Comparison of ENCODE assay signal across 26 cellular contexts in the genomic region with DNA sequence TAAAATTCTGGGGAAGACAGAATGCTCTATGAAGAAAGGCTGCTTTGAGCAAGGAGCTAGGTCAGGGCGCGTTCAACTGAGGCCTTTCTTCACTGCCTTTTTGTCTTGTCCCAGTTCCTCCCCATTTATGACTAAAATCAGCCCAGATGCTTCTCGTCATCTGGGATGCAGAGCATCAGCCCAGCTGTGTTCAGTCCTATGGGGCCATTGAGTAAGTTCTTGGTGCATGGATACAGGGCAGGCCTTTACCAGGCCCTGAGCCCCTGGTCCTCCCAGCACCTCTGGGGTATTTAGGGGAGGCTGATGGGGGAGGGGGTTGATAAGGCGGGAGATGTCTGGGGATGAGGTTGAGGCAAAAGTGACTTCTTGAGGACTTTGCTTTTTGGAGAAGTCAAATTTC. TPM values are rescaled to one million over a fixed set of nuclear protein-coding genes. Genes with fewer than 3 reads are reported as not detected.
A peak's percentile ranks its signal among the peaks of the same experiment; 100 is the strongest.
DNase-seq lines count a peak whose midpoint lies in the region; ATAC-seq and TF ChIP-seq lines count a peak whose summit lies in the region.
"Had no signal": no experiment of that assay in that cellular context is flagged by ENCODE, and none has a peak within 500 bp of the region (broad histone marks: within the 10 kb centered on the region; RNA-seq: fewer than 3 reads in every experiment).

No MANE protein-coding gene starts in this region.

- H2AK5ac ChIP-seq in mesenchymal stem cell (ENCODE audit: low read length, severe bottlenecking): peak overlapping the region; percentile 23

- peaks cover 50 to 82% of the 10 kb centered on the region in 2 experiments for H3K36me3 ChIP-seq in mesenchymal stem cell (ENCODE audit: control insufficient read depth in 1 of 2, insufficient read depth in 2 of 2, low read depth in 1 of 2, low read length in 2 of 2)
- H3K36me3 ChIP-seq in SK-N-SH (replicated peaks in 1 of 2; ENCODE audit: control insufficient read depth in 1 of 2, insufficient read depth in 2 of 2, low read length in 1 of 2): peaks cover 29 to 48% of the 10 kb centered on the region in 2 experiments

- H3K4me3 Mint-ChIP-seq in activated T-cell treated with anti-CD3 and anti-CD28 coated beads, Interleukin-2, amount 50 U/mL, for 72 hours: no peak overlapping the region
- H3K4me3 Mint-ChIP-seq in effector memory CD8-positive, alpha-beta T cell: no peak overlapping the region
- no peak overlapping the region for H3K4me3 Mint-ChIP-seq in immature natural killer cell
- H3K4me3 Mint-ChIP-seq: nephron had no signal

- no peaks in the 10 kb centered on the region for H3K9me3 ChIP-seq in mesenchymal stem cell (ENCODE audit: control insufficient read depth, low read length)
- no peaks in the 10 kb centered on the region for H3K9me3 ChIP-seq in SK-N-SH
- H3K9me3 ChIP-seq: ascending aorta, BLaER1, gastrocnemius medialis, right lobe of liver had no signal

- peaks cover 28% of the 10 kb centered on the region for H3K4me1 ChIP-seq in mesenchymal stem cell (ENCODE audit: control insufficient read depth, insufficient read depth, low read depth, low read length)
- peaks cover 22 to 25% of the 10 kb centered on the region in 2 experiments; a peak in 3 of 4 replicates for H3K4me1 ChIP-seq in SK-N-SH (ENCODE audit: control insufficient read depth in 1 of 2, insufficient read depth in 2 of 2, low read depth in 1 of 2, low read length in 1 of 2)

- H4K20me1 ChIP-seq in SK-N-SH (ENCODE audit: insufficient read depth): peaks cover under 1% of the 10 kb centered on the region; the same call in 1 of the 2 replicates

- H3K79me1 ChIP-seq in mesenchymal stem cell (replicated peaks; ENCODE audit: low read length, poor library complexity, severe bottlenecking): peaks cover 27% of the 10 kb centered on the region

- peaks cover 27 to 61% of the 10 kb centered on the region in 2 donors for H3K36me3 Mint-ChIP-seq in activated T-cell treated with anti-CD3 and anti-CD28 coated beads, Interleukin-2, amount 50 U/mL, for 72 hours (ENCODE audit: insufficient read depth in 2 of 2)
- H3K36me3 Mint-ChIP-seq in effector memory CD8-positive, alpha-beta T cell (ENCODE audit: insufficient read depth): peaks cover 81% of the 10 kb centered on the region
- peaks cover 9 to 42% (median 22%) of the 10 kb centered on the region in 3 donors for H3K36me3 Mint-ChIP-seq in immature natural killer cell

- POLR2A ChIA-PET in SK-N-SH (lab: Yijun Ruan, JAX): no interaction called here

- no peak overlapping the region for H3K18ac ChIP-seq in mesenchymal stem cell (ENCODE audit: low read depth in 1 of 2, low read length in 2 of 2)

- TF ChIP-seq POLR2A in GM19193 (IDR thresholded peaks at IDR 0.05; ENCODE audit: extremely low read depth, insufficient read depth, insufficient read length): peak; percentile 19

- no peak overlapping the region for H4K91ac ChIP-seq in mesenchymal stem cell (ENCODE audit: low read length)

- no peak for TF ChIP-seq CTCF in SK-N-SH (IDR thresholded peaks at IDR 0.05)

- ATAC-seq in activated T-cell treated with anti-CD3 and anti-CD28 coated beads, Interleukin-2, amount 50 U/mL, for 72 hours (replicated peaks in 1 of 2): no peak
- ATAC-seq in effector memory CD8-positive, alpha-beta T cell (replicated peaks): no peak
- no peak for ATAC-seq in GM21390 (IDR thresholded peaks at IDR 0.05; ENCODE audit: unreplicated experiment)
- ATAC-seq: activated CD4-positive, CD25-positive, alpha-beta regulatory T cell treated with anti-CD3 and anti-CD28 coated beads, Interleukin-2, amount 50 U/mL, for 24 hours; gastrocnemius medialis; right lobe of liver; SK-N-SH treated with all-trans-retinoic acid at 6 μM for 48 hours had no signal

- no peak overlapping the region for H2BK120ac ChIP-seq in mesenchymal stem cell (ENCODE audit: low read depth, low read length)

- no peak overlapping the region for H3K4ac ChIP-seq in mesenchymal stem cell (ENCODE audit: low read depth in 1 of 2, low read length in 2 of 2)

- no peak overlapping the region for H3K27ac ChIP-seq in mesenchymal stem cell (ENCODE audit: low read length, poor library complexity, severe bottlenecking)
- H3K27ac ChIP-seq in SK-N-SH (ENCODE audit: low read depth in 2 of 2, low read length in 1 of 2): no peak overlapping the region
- H3K27ac ChIP-seq: BLaER1, gastrocnemius medialis, parathyroid adenoma, right lobe of liver had no signal

- peak overlapping the region; percentile 52 for H3K27ac Mint-ChIP-seq in activated T-cell treated with anti-CD3 and anti-CD28 coated beads, Interleukin-2, amount 50 U/mL, for 72 hours
- peak overlapping the region; percentile 35 to 62 for H3K27ac Mint-ChIP-seq in effector memory CD8-positive, alpha-beta T cell
- H3K27ac Mint-ChIP-seq in immature natural killer cell: no peak overlapping the region
- H3K27ac Mint-ChIP-seq: nephron had no signal

- no peak overlapping the region for H3K4me2 ChIP-seq in mesenchymal stem cell (ENCODE audit: low read length, poor library complexity, severe bottlenecking)
- H3K4me2 ChIP-seq in SK-N-SH: no peak overlapping the region
- H3K4me2 ChIP-seq: BLaER1 had no signal

- peaks cover 0 to 2% of the 10 kb centered on the region in 2 donors for H3K9me3 Mint-ChIP-seq in activated T-cell treated with anti-CD3 and anti-CD28 coated beads, Interleukin-2, amount 50 U/mL, for 72 hours
- no peaks in the 10 kb centered on the region for H3K9me3 Mint-ChIP-seq in effector memory CD8-positive, alpha-beta T cell
- no peaks in the 10 kb centered on the region for H3K9me3 Mint-ChIP-seq in immature natural killer cell
- H3K9me3 Mint-ChIP-seq: nephron had no signal

- no peak overlapping the region for H2BK15ac ChIP-seq in mesenchymal stem cell (ENCODE audit: low read depth, poor library complexity, severe bottlenecking)

- CTCF ChIA-PET in SK-N-SH (lab: Yijun Ruan, JAX): interaction anchor here (2.0 kb wide), 1 partner anchor 10 kb away, joined by 7 read pairs; no protein-coding TSS in a partner anchor

- no peak overlapping the region for H2AFZ ChIP-seq in mesenchymal stem cell (ENCODE audit: low read depth, low read length)
- H2AFZ ChIP-seq in SK-N-SH (ENCODE audit: low read depth): no peak overlapping the region
- H2AFZ ChIP-seq: parathyroid adenoma had no signal

- no peak overlapping the region for H2BK12ac ChIP-seq in mesenchymal stem cell (ENCODE audit: low read length in 2 of 2)

- no peak for TF ChIP-seq EP300 in SK-N-SH (IDR thresholded peaks at IDR 0.05; ENCODE audit: borderline replicate concordance in 1 of 2, low read depth in 1 of 2, low read length in 1 of 2)

- WGBS in mesenchymal stem cell: 100% methylated on average over 3 of the region's 4 CpGs
- WGBS in SK-N-SH (ENCODE audit: low lambda C conversion rate): 100% methylated on average over 4 of the region's 4 CpGs

- no peak overlapping the region for H3K23ac ChIP-seq in mesenchymal stem cell (ENCODE audit: low read length in 2 of 2)

- no peak for TF ChIP-seq RAD21 in SK-N-SH (IDR thresholded peaks at IDR 0.05; ENCODE audit: low read length)

- H2BK5ac ChIP-seq in mesenchymal stem cell (ENCODE audit: low read depth, low read length, poor library complexity, severe bottlenecking): no peak overlapping the region

- no peaks in the 10 kb centered on the region for H3K9me2 ChIP-seq in SK-N-SH

- H3F3A ChIP-seq in SK-N-SH (replicated peaks; ENCODE audit: insufficient read depth): peaks cover 10% of the 10 kb centered on the region

- no peak overlapping the region for H3K4me3 ChIP-seq in mesenchymal stem cell (ENCODE audit: insufficient read depth in 1 of 2, low read depth in 1 of 2, low read length in 2 of 2)
- no peak overlapping the region for H3K4me3 ChIP-seq in SK-N-SH (ENCODE audit: low read depth in 2 of 2, low read length in 1 of 2)
- H3K4me3 ChIP-seq: ascending aorta, BLaER1, gastrocnemius medialis, right lobe of liver had no signal

- H3K14ac ChIP-seq in mesenchymal stem cell (ENCODE audit: low read length in 2 of 2): no peak overlapping the region

- H3K27me3 Mint-ChIP-seq in activated T-cell treated with anti-CD3 and anti-CD28 coated beads, Interleukin-2, amount 50 U/mL, for 72 hours (ENCODE audit: low read depth): no peaks in the 10 kb centered on the region
- H3K27me3 Mint-ChIP-seq in effector memory CD8-positive, alpha-beta T cell: no peaks in the 10 kb centered on the region
- peaks cover 0 to 8% (median 2%) of the 10 kb centered on the region in 3 donors for H3K27me3 Mint-ChIP-seq in immature natural killer cell (ENCODE audit: low read depth in 3 of 3)

- no peaks in the 10 kb centered on the region for H3K27me3 ChIP-seq in mesenchymal stem cell (ENCODE audit: control insufficient read depth in 1 of 2, insufficient read depth in 1 of 2, low read length in 2 of 2)
- no peaks in the 10 kb centered on the region for H3K27me3 ChIP-seq in SK-N-SH (ENCODE audit: insufficient read depth)
- H3K27me3 ChIP-seq: ascending aorta, BLaER1, gastrocnemius medialis, right lobe of liver had no signal

- H4K8ac ChIP-seq in mesenchymal stem cell (ENCODE audit: low read length): no peak overlapping the region

- H3K4me1 Mint-ChIP-seq in activated T-cell treated with anti-CD3 and anti-CD28 coated beads, Interleukin-2, amount 50 U/mL, for 72 hours (ENCODE audit: low read depth): peaks cover 100% of the 10 kb centered on the region
- H3K4me1 Mint-ChIP-seq in effector memory CD8-positive, alpha-beta T cell (ENCODE audit: low read depth in 2 of 2): peaks cover 47 to 56% of the 10 kb centered on the region in 2 donors
- H3K4me1 Mint-ChIP-seq in immature natural killer cell: peaks cover 37 to 47% of the 10 kb centered on the region in 2 donors

- H3K9ac ChIP-seq in mesenchymal stem cell (ENCODE audit: low read length) (no peak overlapping the region), SK-N-SH (no peak overlapping the region)
- H3K9ac ChIP-seq: BLaER1, parathyroid adenoma had no signal

- no peak for DNase-seq in activated T-cell treated with anti-CD3 and anti-CD28 coated beads, Interleukin-2, amount 50 U/mL, for 72 hours
- DNase-seq in activated T-cell treated with anti-CD3 and anti-CD28 coated beads, Interleukin-2, amount 50 U/mL, for 1 hour: no peak
- DNase-seq in effector memory CD8-positive, alpha-beta T cell: no peak
- no peak for DNase-seq in mesenchymal stem cell
- DNase-seq in SK-N-SH: no peak
- no peak for DNase-seq in immature natural killer cell
- DNase-seq: activated naive CD4-positive, alpha-beta T cell; Calu3; gastrocnemius medialis; islet precursor cell; KBM-7; mesendoderm; MM.1S; NCI-H146; NCI-H2171; NCI-H526; right lobe of liver; T1000 had no signal

- peaks cover 37% of the 10 kb centered on the region for H3K79me2 ChIP-seq in SK-N-SH (ENCODE audit: insufficient read depth)

RNA-seq across cellular contexts. Expression of a gene that starts 55.7 kb away (rescaled TPM):
- total RNA-seq in activated T-cell treated with anti-CD3 and anti-CD28 coated beads, Interleukin-2, amount 50 U/mL, for 72 hours: 100 to 1,000 TPM; 138 TPM
- polyA plus RNA-seq in mesenchymal stem cell (2013, experiment 1 of 2): 66.8 TPM
- polyA plus RNA-seq in mesenchymal stem cell (2013, experiment 2 of 2): 65.2 TPM
- polyA plus RNA-seq in SK-N-SH (2012; rRNA removed) (23.6 and 25.2 TPM in 2 replicates), immature natural killer cell (10 to 100 TPM; 18.4 to 38.3 (median 19.4) TPM)
- polyA plus RNA-seq in SK-N-SH (2012; cell fraction: cytosol; rRNA removed): 26.2 and 27.0 TPM in 2 replicates
- polyA plus RNA-seq in SK-N-SH (2012; cell fraction: nucleus; rRNA removed): 25.5 and 40.8 TPM in 2 replicates

Comparison
In these comparisons a context has a peak if more than half of its experiments do, and no peak if none do; other contexts are left out.
1. H3K27ac Mint-ChIP-seq: peak in activated T-cell treated with anti-CD3 and anti-CD28 coated beads, Interleukin-2, amount 50 U/mL, for 72 hours (single experiment) and effector memory CD8-positive, alpha-beta T cell (2 of 2); none in immature natural killer cell (0 of 6).